Comparison of ENCODE assay signal across 13 cellular contexts in genomic region chr4:15182600-15183222, GRCh38.
A peak's percentile ranks its signal among the peaks of the same experiment; 100 is the strongest.
DNase-seq lines count a peak whose midpoint lies in the region; ATAC-seq and TF ChIP-seq lines count a peak whose summit lies in the region.
"Had no signal": no experiment of that assay in that cellular context is flagged by ENCODE, and none has a peak within 500 bp of the region (broad histone marks: within the 10 kb centered on the region; RNA-seq: fewer than 3 reads in every experiment).

No MANE protein-coding gene starts in this region.

- TF ChIP-seq CTCF in cardiac fibroblast (IDR thresholded peaks at IDR 0.05; ENCODE audit: low read depth, low read length), result no peak

- H3K36me3 Mint-ChIP-seq in stimulated activated naive CD8-positive, alpha-beta T cell treated with anti-CD3 and anti-CD28 coated beads, Interleukin-15, Interleukin-2, amounts not matched to agents 100 ng/mL and 50 ng/mL, for 24 hours (ENCODE audit: low read depth), result no peaks in the 10 kb centered on the region

- peak overlapping the region; percentile 87 for H3K27ac Mint-ChIP-seq in stimulated activated naive CD8-positive, alpha-beta T cell treated with anti-CD3 and anti-CD28 coated beads, Interleukin-15, Interleukin-2, amounts not matched to agents 100 ng/mL and 50 ng/mL, for 24 hours
- H3K27ac Mint-ChIP-seq: nephron progenitor cell had no signal

- H3K9me3 Mint-ChIP-seq in stimulated activated naive CD8-positive, alpha-beta T cell treated with anti-CD3 and anti-CD28 coated beads, Interleukin-15, Interleukin-2, amounts not matched to agents 100 ng/mL and 50 ng/mL, for 24 hours, result no peaks in the 10 kb centered on the region
- H3K9me3 Mint-ChIP-seq: central memory CD8-positive, alpha-beta T cell; nephron progenitor cell had no signal

- peaks cover 38% of the 10 kb centered on the region for H3K4me1 Mint-ChIP-seq in stimulated activated naive CD8-positive, alpha-beta T cell treated with anti-CD3 and anti-CD28 coated beads, Interleukin-15, Interleukin-2, amounts not matched to agents 100 ng/mL and 50 ng/mL, for 24 hours (ENCODE audit: low read depth)

- ATAC-seq in HG03565 (IDR thresholded peaks at IDR 0.05; ENCODE audit: unreplicated experiment) (peak; percentile 77), left colon (no peak), HG03039 (IDR thresholded peaks at IDR 0.05; ENCODE audit: unreplicated experiment) (no peak)

- peaks cover 10% of the 10 kb centered on the region for H3K27me3 Mint-ChIP-seq in stimulated activated naive CD8-positive, alpha-beta T cell treated with anti-CD3 and anti-CD28 coated beads, Interleukin-15, Interleukin-2, amounts not matched to agents 100 ng/mL and 50 ng/mL, for 24 hours

- no peak overlapping the region for H3K4me3 ChIP-seq in cardiac fibroblast (replicated peaks in 1 of 2; ENCODE audit: low read depth in 2 of 2, low read length in 2 of 2)

- DNase-seq in stimulated activated CD4-positive, alpha-beta T cell treated with anti-CD3 and anti-CD28 coated beads, Interleukin-12 subunit alpha, Interleukin-12 subunit beta, amount 100 ng/mL, for 4 hours, result peak; percentile 11
- DNase-seq in stimulated activated CD4-positive, alpha-beta T cell treated with anti-CD3 and anti-CD28 coated beads, Interleukin-4, amount 100 ng/mL, for 1 hour, result no peak
- DNase-seq in cardiac fibroblast (ENCODE audit: low read depth in 2 of 2) (peak; percentile 65 to 89), left colon (no peak), hypothalamus (lab: John Stamatoyannopoulos, UW) (no peak)
- DNase-seq: BE2C, hippocampal formation, nephron progenitor cell, WERI-Rb-1 had no signal

- peak overlapping the region; percentile 27 for H3K4me3 Mint-ChIP-seq in stimulated activated naive CD8-positive, alpha-beta T cell treated with anti-CD3 and anti-CD28 coated beads, Interleukin-15, Interleukin-2, amounts not matched to agents 100 ng/mL and 50 ng/mL, for 24 hours
- H3K4me3 Mint-ChIP-seq: central memory CD8-positive, alpha-beta T cell; nephron progenitor cell had no signal

- intact Hi-C loops in left colon (cut with DNase I, micrococcal nuclease), result no loop called here

Comparison
In these comparisons a context has a peak if more than half of its experiments do, and no peak if none do; other contexts are left out.
1. DNase-seq: peak in stimulated activated CD4-positive, alpha-beta T cell treated with anti-CD3 and anti-CD28 coated beads, Interleukin-12 subunit alpha, Interleukin-12 subunit beta, amount 100 ng/mL, for 4 hours (single experiment) and cardiac fibroblast (2 of 2); none in stimulated activated CD4-positive, alpha-beta T cell treated with anti-CD3 and anti-CD28 coated beads, Interleukin-4, amount 100 ng/mL, for 1 hour (single experiment), left colon (0 of 2) and hypothalamus (0 of 51).